ENCODE assay signal across 9 cellular contexts in genomic region chr14:37595809-37596595, GRCh38. TPM values are rescaled to one million over a fixed set of nuclear protein-coding genes. Genes with fewer than 3 reads are reported as not detected.
A peak's percentile ranks its signal among the peaks of the same experiment; 100 is the strongest.
DNase-seq lines count a peak whose midpoint lies in the region; ATAC-seq, FAIRE-seq and TF ChIP-seq lines count a peak whose summit lies in the region.
"Had no signal": no experiment of that assay in that cellular context is flagged by ENCODE, and none has a peak within 500 bp of the region (broad histone marks: within the 10 kb centered on the region; RNA-seq: fewer than 3 reads in every experiment).

No MANE protein-coding gene starts in this region.

- H3K27ac ChIP-seq in CD4-positive, alpha-beta T cell (ENCODE audit: low read depth, low read length): no peak overlapping the region
- no peak overlapping the region for H3K27ac ChIP-seq in muscle layer of duodenum (ENCODE audit: low read length)

- peak; percentile 68 for ATAC-seq in CD4-positive, alpha-beta T cell (ENCODE audit: poor library complexity)
- ATAC-seq in GM21737 (IDR thresholded peaks at IDR 0.05; ENCODE audit: unreplicated experiment): no peak

- H3K27ac Mint-ChIP-seq in CD4-positive, alpha-beta T cell: no peak overlapping the region
- H3K27ac Mint-ChIP-seq in stimulated activated naive CD8-positive, alpha-beta T cell treated with anti-CD3 and anti-CD28 coated beads, Interleukin-15, Interleukin-2, amounts not matched to agents 100 ng/mL and 50 ng/mL, for 24 hours: peak overlapping the region; percentile 82

- TF ChIP-seq CTCF in CD4-positive, alpha-beta T cell (IDR thresholded peaks at IDR 0.05): no peak
- no peak for TF ChIP-seq CTCF in bronchial epithelial cell (IDR thresholded peaks at IDR 0.05; ENCODE audit: insufficient read depth, low read length, severe bottlenecking)

- H3K4me1 Mint-ChIP-seq in CD4-positive, alpha-beta T cell (ENCODE audit: low read depth): peaks cover 28% of the 10 kb centered on the region
- H3K4me1 Mint-ChIP-seq in stimulated activated naive CD8-positive, alpha-beta T cell treated with anti-CD3 and anti-CD28 coated beads, Interleukin-15, Interleukin-2, amounts not matched to agents 100 ng/mL and 50 ng/mL, for 24 hours (ENCODE audit: low read depth): peaks cover 33% of the 10 kb centered on the region

- H3K27me3 ChIP-seq in CD4-positive, alpha-beta T cell (ENCODE audit: control insufficient read depth, insufficient read depth, low read length): peaks cover 91% of the 10 kb centered on the region
- H3K27me3 ChIP-seq in H7 (ENCODE audit: control insufficient read depth, insufficient read depth, low read length): peaks cover 97% of the 10 kb centered on the region
- no peaks in the 10 kb centered on the region for H3K27me3 ChIP-seq in bronchial epithelial cell (ENCODE audit: control insufficient read depth, insufficient read depth, low read length)
- peaks cover 84% of the 10 kb centered on the region for H3K27me3 ChIP-seq in muscle layer of duodenum (ENCODE audit: low read depth, low read length)

- CTCF ChIA-PET in CD4-positive, alpha-beta T cell (lab: Charles Lee): no interaction called here

- POLR2A ChIA-PET in CD4-positive, alpha-beta T cell (lab: Charles Lee): no interaction called here

- H3K4me3 ChIP-seq in H7 (ENCODE audit: insufficient read depth, low read depth, low read length): peak overlapping the region; percentile 37
- peak overlapping the region; percentile 49 for H3K4me3 ChIP-seq in bronchial epithelial cell (ENCODE audit: low read depth, low read length)
- H3K4me3 ChIP-seq in muscle layer of duodenum (ENCODE audit: low read depth in 1 of 2, low read length in 2 of 2): peak overlapping the region; percentile 53 to 55

- no peaks in the 10 kb centered on the region for H3K36me3 Mint-ChIP-seq in CD4-positive, alpha-beta T cell (ENCODE audit: low read depth)
- H3K36me3 Mint-ChIP-seq in stimulated activated naive CD8-positive, alpha-beta T cell treated with anti-CD3 and anti-CD28 coated beads, Interleukin-15, Interleukin-2, amounts not matched to agents 100 ng/mL and 50 ng/mL, for 24 hours (ENCODE audit: low read depth): peaks cover 18% of the 10 kb centered on the region

- H3K9me3 ChIP-seq in CD4-positive, alpha-beta T cell (ENCODE audit: control insufficient read depth, low read length): peaks cover 6% of the 10 kb centered on the region
- no peaks in the 10 kb centered on the region for H3K9me3 ChIP-seq in muscle layer of duodenum (ENCODE audit: control insufficient read depth in 1 of 2, low read length in 2 of 2)

- H3K9me3 Mint-ChIP-seq in CD4-positive, alpha-beta T cell: peaks cover 3% of the 10 kb centered on the region
- H3K9me3 Mint-ChIP-seq in stimulated activated naive CD8-positive, alpha-beta T cell treated with anti-CD3 and anti-CD28 coated beads, Interleukin-15, Interleukin-2, amounts not matched to agents 100 ng/mL and 50 ng/mL, for 24 hours: peaks cover 3% of the 10 kb centered on the region

- H3K36me3 ChIP-seq in H7 (replicated peaks; ENCODE audit: control insufficient read depth, insufficient read depth, low read length) (no peaks in the 10 kb centered on the region), bronchial epithelial cell (ENCODE audit: control insufficient read depth, insufficient read depth, low read length) (no peaks in the 10 kb centered on the region), muscle layer of duodenum (ENCODE audit: control insufficient read depth in 1 of 2, insufficient read depth in 2 of 2, low read length in 2 of 2) (no peaks in the 10 kb centered on the region)

- H3K27me3 Mint-ChIP-seq in CD4-positive, alpha-beta T cell: peaks cover 84% of the 10 kb centered on the region
- H3K27me3 Mint-ChIP-seq in stimulated activated naive CD8-positive, alpha-beta T cell treated with anti-CD3 and anti-CD28 coated beads, Interleukin-15, Interleukin-2, amounts not matched to agents 100 ng/mL and 50 ng/mL, for 24 hours: peaks cover 81% of the 10 kb centered on the region

- peak in 3 of 10 experiments; percentile 8 to 29 (median 20) for DNase-seq in CD4-positive, alpha-beta T cell
- DNase-seq in H7: peak; percentile 90
- peak; percentile 75 for DNase-seq in NCI-H1436 treated with DMSO at 0.1 percent for 48 hours (lab: John Stamatoyannopoulos, UW)
- DNase-seq in T follicular helper cell (ENCODE audit: low read depth): peak; percentile 37
- peak; percentile 94 for DNase-seq in bronchial epithelial cell (ENCODE audit: low read depth)

- no peak for FAIRE-seq in bronchial epithelial cell (lab: Jason Lieb, UNC)
- FAIRE-seq: islet of Langerhans had no signal

- H3K4me3 Mint-ChIP-seq in CD4-positive, alpha-beta T cell: peak overlapping the region; percentile 77
- H3K4me3 Mint-ChIP-seq in stimulated activated naive CD8-positive, alpha-beta T cell treated with anti-CD3 and anti-CD28 coated beads, Interleukin-15, Interleukin-2, amounts not matched to agents 100 ng/mL and 50 ng/mL, for 24 hours: peak overlapping the region; percentile 76

- peaks cover 0 to 55% of the 10 kb centered on the region in 2 donors for H3K4me1 ChIP-seq in muscle layer of duodenum (ENCODE audit: control insufficient read depth in 1 of 2, insufficient read depth in 2 of 2, low read length in 2 of 2)

- intact Hi-C loops in CD4-positive, alpha-beta T cell (cut with DNase I, micrococcal nuclease): no loop called here

RNA-seq across cellular contexts. Expression of gene TTC6, which starts 0.6 kb away (rescaled TPM):
- not detected for total RNA-seq in CD4-positive, alpha-beta T cell
- total RNA-seq in H7 (2014; rRNA removed; shearing (Covaris generic)): 0.59 and 0.90 TPM in 2 replicates
- total RNA-seq in bronchial epithelial cell: 0.53 and 1.2 TPM in 2 replicates

RNA-seq across cellular contexts. Expression of gene FOXA1, which starts 1.0 kb away (rescaled TPM):
- total RNA-seq in CD4-positive, alpha-beta T cell: not detected
- 3.4 and 3.7 TPM in 2 replicates for total RNA-seq in H7 (2014; rRNA removed; shearing (Covaris generic))
- total RNA-seq in bronchial epithelial cell: 4.9 and 5.3 TPM in 2 replicates
